ENCODE assay signal across 1 cellular context in genomic region chr2:70144443-70145167, GRCh38.
A peak's percentile ranks its signal among the peaks of the same experiment; 100 is the strongest.
TF ChIP-seq lines count a peak whose summit lies in the region.

No MANE protein-coding gene starts in this region.

TF ChIP-seq in HepG2, 621 proteins besides CTCF, POLR2A, EP300 and RAD21:
- no peak for TF ChIP-seq DNMT3B (CRISPR knock-in tag; conservative IDR thresholded peaks at IDR 0.05)
- TF ChIP-seq PRPF4 (IDR thresholded peaks at IDR 0.05; ENCODE audit: low read depth, low read length, poor library complexity, severe bottlenecking), result peak; percentile 39
- TF ChIP-seq THAP7 (CRISPR knock-in tag; IDR thresholded peaks at IDR 0.05), result no peak
- TF ChIP-seq ZNF383 (CRISPR knock-in tag; IDR thresholded peaks at IDR 0.05; ENCODE audit: borderline replicate concordance), result no peak
- 0 out of 2 replicates have a peak, but pooled peaks have one; percentile 28 for TF ChIP-seq ZBTB38 (CRISPR knock-in tag; IDR thresholded peaks at IDR 0.05)
- TF ChIP-seq ELK4 (CRISPR knock-in tag; IDR thresholded peaks at IDR 0.05; ENCODE audit: borderline replicate concordance), result no peak
TF ChIP-seq in HepG2: peak in this region for 2.
